In genomic region chr11:62612366-62613274, GRCh38 we compare ENCODE assay signal across 8 cellular contexts. TPM values are rescaled to one million over a fixed set of nuclear protein-coding genes. Genes with fewer than 3 reads are reported as not detected.
DNase-seq lines count a peak whose midpoint lies in the region; ATAC-seq and TF ChIP-seq lines count a peak whose summit lies in the region.

Gene EML3 (minus strand): TSS chr11:62612775. CDS start chr11:62612457, 318 bp downstream.
A gene with protein sequence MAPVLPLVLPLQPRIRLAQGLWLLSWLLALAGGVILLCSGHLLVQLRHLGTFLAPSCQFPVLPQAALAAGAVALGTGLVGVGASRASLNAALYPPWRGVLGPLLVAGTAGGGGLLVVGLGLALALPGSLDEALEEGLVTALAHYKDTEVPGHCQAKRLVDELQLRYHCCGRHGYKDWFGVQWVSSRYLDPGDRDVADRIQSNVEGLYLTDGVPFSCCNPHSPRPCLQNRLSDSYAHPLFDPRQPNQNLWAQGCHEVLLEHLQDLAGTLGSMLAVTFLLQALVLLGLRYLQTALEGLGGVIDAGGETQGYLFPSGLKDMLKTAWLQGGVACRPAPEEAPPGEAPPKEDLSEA (plus strand): TSS chr11:62613257. CDS start chr11:62613282, 25 bp downstream.

- no peaks in the 10 kb centered on the region for H3K9me2 ChIP-seq in Karpas-422 (replicated peaks; ENCODE audit: insufficient read depth, low read length)

- CTCF ChIA-PET in activated naive CD4-positive, alpha-beta T cell treated with anti-CD3 and anti-CD28 coated beads for 36 hours (lab: Charles Lee), result interaction anchor here (0.5 to 5.3 kb wide), 17 partner anchors 8 to 188 kb away, joined by 3 to 28 read pairs (median 4); partner anchors contain the start of genes C11orf98, CSKMT, MTA2 and TUT1

- H3K4me3 Mint-ChIP-seq in activated naive CD4-positive, alpha-beta T cell treated with anti-CD3 and anti-CD28 coated beads for 36 hours, result peak within 1 kb of the TSS; percentile 99

- H3K79me2 ChIP-seq in Karpas-422 (ENCODE audit: low read length), result no peaks in the 10 kb centered on the region
- peaks cover 11% of the 10 kb centered on the region for H3K79me2 ChIP-seq in osteoblast (ENCODE audit: insufficient read depth, low read length)

- peak; percentile 58 for ATAC-seq in GM21825 (IDR thresholded peaks at IDR 0.05; ENCODE audit: unreplicated experiment)

- peaks cover 10% of the 10 kb centered on the region; the same call in 1 of the 2 replicates for H4K20me1 ChIP-seq in Karpas-422 (ENCODE audit: insufficient read depth, low read depth, low read length)
- H4K20me1 ChIP-seq in osteoblast (ENCODE audit: insufficient read depth, low read length), result peaks cover 2% of the 10 kb centered on the region

- no peaks in the 10 kb centered on the region for H3K27me3 Mint-ChIP-seq in activated naive CD4-positive, alpha-beta T cell treated with anti-CD3 and anti-CD28 coated beads for 36 hours (ENCODE audit: low read depth)

- intact Hi-C loops in activated naive CD4-positive, alpha-beta T cell treated with anti-CD3 and anti-CD28 coated beads for 36 hours (cut with micrococcal nuclease), result loop anchor here (1.0 to 5.0 kb wide), 5 partner anchors 9 to 160 kb away; partner anchors contain the start of genes B3GAT3, C11orf98, CSKMT and GANAB

- H3K27ac Mint-ChIP-seq in activated naive CD4-positive, alpha-beta T cell treated with anti-CD3 and anti-CD28 coated beads for 36 hours, result peak within 1 kb of the TSS; percentile 98

- peak; percentile 55 for TF ChIP-seq CTCF in osteoblast (IDR thresholded peaks at IDR 0.05; ENCODE audit: extremely low read depth, low read depth, low read length)

- peaks cover 12% of the 10 kb centered on the region; the same call in 1 of the 2 replicates for H3K4me1 ChIP-seq in ES-I3 (ENCODE audit: insufficient read depth, low read length)
- peaks cover 24% of the 10 kb centered on the region for H3K4me1 ChIP-seq in Karpas-422 (ENCODE audit: low read length)
- peaks cover 11% of the 10 kb centered on the region for H3K4me1 ChIP-seq in osteoblast (ENCODE audit: insufficient read depth, low read length)

- H3K9me3 Mint-ChIP-seq in activated naive CD4-positive, alpha-beta T cell treated with anti-CD3 and anti-CD28 coated beads for 36 hours, result no peaks in the 10 kb centered on the region

- no peaks in the 10 kb centered on the region for H3K36me3 ChIP-seq in ES-I3 (ENCODE audit: insufficient read depth, low read length)
- H3K36me3 ChIP-seq in Karpas-422 (ENCODE audit: insufficient read depth, low read length), result no peaks in the 10 kb centered on the region
- peaks cover 32% of the 10 kb centered on the region for H3K36me3 ChIP-seq in osteoblast (ENCODE audit: insufficient read depth, low read length)

- no peaks in the 10 kb centered on the region for H3K9me3 ChIP-seq in ES-I3 (ENCODE audit: control insufficient read depth, insufficient read depth, low read length)
- no peaks in the 10 kb centered on the region for H3K9me3 ChIP-seq in Karpas-422 (ENCODE audit: low read length)
- H3K9me3 ChIP-seq in osteoblast (ENCODE audit: low read depth, low read length), result no peaks in the 10 kb centered on the region

- H3K4me2 ChIP-seq in Karpas-422 (ENCODE audit: low read depth, low read length, poor library complexity, severe bottlenecking) (peak within 1 kb of the TSS; percentile 80), osteoblast (ENCODE audit: insufficient read depth, low read length) (peak within 1 kb of the TSS; percentile 98)

- DNase-seq in Karpas-422 (peak; percentile 97), SK-MEL-5 (ENCODE audit: low read depth, low spot score) (peak; percentile 78), glomerular visceral epithelial cell (ENCODE audit: extremely low spot score) (peak; percentile 88), osteoblast (ENCODE audit: insufficient read length, low spot score, missing footprints) (peak; percentile 99)
- peak; percentile 84 for DNase-seq in activated naive CD4-positive, alpha-beta T cell treated with anti-CD3 and anti-CD28 coated beads for 36 hours

- in situ Hi-C loops in SK-MEL-5 (cut with HindIII; ENCODE audit: low pct_unique_long_range_greater_than_20kb, low sequenced_read_pairs), result no loop called here

- peaks cover 25% of the 10 kb centered on the region for H3K36me3 Mint-ChIP-seq in activated naive CD4-positive, alpha-beta T cell treated with anti-CD3 and anti-CD28 coated beads for 36 hours (ENCODE audit: low read depth)

- H3K4me3 ChIP-seq in Karpas-422 (ENCODE audit: low read length) (peak within 1 kb of the TSS; percentile 87), osteoblast (ENCODE audit: insufficient read depth, low read length) (peak within 1 kb of the TSS; percentile 92)

- peaks cover 54% of the 10 kb centered on the region for H3K4me1 Mint-ChIP-seq in activated naive CD4-positive, alpha-beta T cell treated with anti-CD3 and anti-CD28 coated beads for 36 hours (ENCODE audit: low read depth)

- H3K27me3 ChIP-seq in Karpas-422 (ENCODE audit: low read length) (no peaks in the 10 kb centered on the region), osteoblast (ENCODE audit: insufficient read depth, low read length) (no peaks in the 10 kb centered on the region)

- peak within 1 kb of the TSS; percentile 99 for H2AFZ ChIP-seq in Karpas-422 (ENCODE audit: low read length)
- peak within 1 kb of the TSS; percentile 94 for H2AFZ ChIP-seq in osteoblast (ENCODE audit: low read length)

- H3K27ac ChIP-seq in Karpas-422 (ENCODE audit: low read length) (peak within 1 kb of the TSS; percentile 71), osteoblast (ENCODE audit: low read depth, low read length) (peak within 1 kb of the TSS; percentile 83), temporal lobe (ENCODE audit: low read depth, low read length) (peak within 1 kb of the TSS; percentile 94)

- H3K9ac ChIP-seq in ES-I3 (ENCODE audit: low read depth, low read length), result peak within 1 kb of the TSS; percentile 62
- H3K9ac ChIP-seq in Karpas-422 (ENCODE audit: low read length), result peak within 1 kb of the TSS; percentile 86

RNA-seq across cellular contexts. Expression of gene EML3, which starts in this region (rescaled TPM):
- total RNA-seq in Karpas-422 (2014; rRNA removed; shearing (Covaris generic); ENCODE audit: low replicate concordance), result 21.2 and 22.0 TPM in 2 replicates
- 9.1 and 9.7 TPM in 2 replicates for total RNA-seq in SK-MEL-5 (2014; rRNA removed; shearing (Covaris generic))
- 23.8 and 25.9 TPM in 2 replicates for polyA plus RNA-seq in SK-MEL-5 (2015; cell fraction: cytosol; rRNA removed)
- polyA plus RNA-seq in SK-MEL-5 (2015; cell fraction: nucleus; rRNA removed), result 192 and 209 TPM in 2 replicates
- 10 to 100 TPM; 81.8 to 97.1 TPM for total RNA-seq in activated naive CD4-positive, alpha-beta T cell treated with anti-CD3 and anti-CD28 coated beads for 36 hours
- total RNA-seq in osteoblast, result 26.4 and 29.5 TPM in 2 replicates
- 4.2 TPM for total RNA-seq in temporal lobe

RNA-seq across cellular contexts. Expression of the second gene that starts in this region (rescaled TPM):
- 0.45 and 1.2 TPM in 2 replicates for total RNA-seq in Karpas-422 (2014; rRNA removed; shearing (Covaris generic); ENCODE audit: low replicate concordance)
- 0.79 and 1.2 TPM in 2 replicates for total RNA-seq in SK-MEL-5 (2014; rRNA removed; shearing (Covaris generic))
- 0.76 and 2.0 TPM in 2 replicates for polyA plus RNA-seq in SK-MEL-5 (2015; cell fraction: cytosol; rRNA removed)
- polyA plus RNA-seq in SK-MEL-5 (2015; cell fraction: nucleus; rRNA removed), result 1.7 and 5.0 TPM in 2 replicates
- 1 to 10 TPM in 1 of 2 experiments, under 1 TPM in 1; 0.52 to 1.0 TPM for total RNA-seq in activated naive CD4-positive, alpha-beta T cell treated with anti-CD3 and anti-CD28 coated beads for 36 hours
- total RNA-seq in osteoblast, result 6.5 TPM in 2 replicates
- total RNA-seq in temporal lobe, result 1.7 TPM

Comparison
In these comparisons a context has a peak if more than half of its experiments do, and no peak if none do; other contexts are left out.
1. Peak in every context shown above with its lines: DNase-seq, ATAC-seq, H3K4me3 ChIP-seq and H3K27ac ChIP-seq.